In the genomic region with DNA sequence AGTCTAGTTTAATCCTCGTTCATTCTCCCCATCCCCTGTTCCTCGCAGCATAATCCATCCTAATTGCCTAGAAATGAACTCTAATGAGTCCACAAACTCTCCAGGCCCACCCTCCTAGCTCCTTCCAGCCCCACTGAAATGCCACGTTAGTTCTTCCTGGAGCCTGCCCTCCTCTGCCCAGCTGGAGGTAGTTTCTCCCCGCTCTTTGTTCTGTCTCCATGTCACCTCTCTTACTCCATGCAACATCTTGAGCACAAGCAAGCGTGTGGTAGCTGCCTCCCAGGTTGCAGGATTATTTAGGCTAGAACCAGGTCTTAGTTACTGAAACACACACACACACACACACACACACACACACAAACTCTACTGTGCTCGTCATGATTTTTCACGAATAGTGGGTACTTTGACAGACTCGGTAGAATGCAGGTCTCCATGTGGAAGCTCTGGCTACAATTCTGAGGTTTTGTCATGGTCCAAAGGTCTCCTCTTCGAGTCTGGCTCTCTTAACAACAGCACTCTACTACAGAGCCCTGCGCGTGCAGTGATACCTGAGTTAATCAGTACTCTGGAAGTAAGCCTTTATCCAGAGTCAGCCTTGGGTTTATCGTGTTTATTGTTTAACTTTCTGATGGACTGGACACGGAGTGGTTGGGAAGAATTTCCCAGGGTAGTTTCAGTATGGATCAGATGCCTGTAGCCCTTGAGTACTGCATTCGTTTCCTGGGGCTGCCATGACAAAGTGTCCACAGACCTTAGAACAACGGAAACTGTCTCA, we compare ENCODE assay signal across 1 cellular context.
TF ChIP-seq lines count a peak whose summit lies in the region.

No MANE protein-coding gene starts in this region.

TF ChIP-seq in HepG2, 621 proteins besides CTCF, POLR2A, EP300 and RAD21 (continued from another document and continues in another):
- TF ChIP-seq ZNF326 (CRISPR knock-in tag; IDR thresholded peaks at IDR 0.05; ENCODE audit: borderline replicate concordance) (no peak), KDM2A (CRISPR knock-in tag; IDR thresholded peaks at IDR 0.05; ENCODE audit: borderline replicate concordance, low read depth) (peak; percentile 51; the same call in 1 of the 2 replicates), ZNF367 (CRISPR knock-in tag; IDR thresholded peaks at IDR 0.05; ENCODE audit: borderline replicate concordance) (no peak), KLF9 (CRISPR knock-in tag; IDR thresholded peaks at IDR 0.05; ENCODE audit: low read depth) (no peak), BCL6 (CRISPR knock-in tag; IDR thresholded peaks at IDR 0.05) (peak; percentile 64), ZNF720 (CRISPR knock-in tag; IDR thresholded peaks at IDR 0.05) (no peak), JUNB (CRISPR knock-in tag; IDR thresholded peaks at IDR 0.05; ENCODE audit: borderline replicate concordance) (no peak), MIER3 (CRISPR knock-in tag; IDR thresholded peaks at IDR 0.05; ENCODE audit: borderline replicate concordance) (0 out of 2 replicates have a peak, but pooled peaks have one; percentile 40), ZNF101 (CRISPR knock-in tag; IDR thresholded peaks at IDR 0.05; ENCODE audit: borderline replicate concordance, low read depth) (no peak), ZNF44 (CRISPR knock-in tag; IDR thresholded peaks at IDR 0.05) (0 out of 2 replicates have a peak, but pooled peaks have one; percentile 45), ZNF331 (CRISPR knock-in tag; IDR thresholded peaks at IDR 0.05) (0 out of 2 replicates have a peak, but pooled peaks have one; percentile 78), MBNL3 (CRISPR knock-in tag; conservative IDR thresholded peaks at IDR 0.05) (no peak), KDM5A (IDR thresholded peaks at IDR 0.05; ENCODE audit: borderline replicate concordance, low read length) (no peak), FOXK1 (CRISPR knock-in tag; IDR thresholded peaks at IDR 0.05; ENCODE audit: borderline replicate concordance, low read depth) (peak; percentile 48; the same call in 1 of the 2 replicates), ZNF205 (CRISPR knock-in tag; IDR thresholded peaks at IDR 0.05) (peak; percentile 20; the same call in 1 of the 2 replicates), ZNF543 (CRISPR knock-in tag; IDR thresholded peaks at IDR 0.05) (peak; percentile 65; the same call in 1 of the 2 replicates), GATAD2A (CRISPR knock-in tag; IDR thresholded peaks at IDR 0.05) (peak; percentile 77), MXI1 (IDR thresholded peaks at IDR 0.05; ENCODE audit: borderline replicate concordance, low read depth, low read length) (peak; percentile 50; the same call in 1 of the 3 replicates), KMT2B (CRISPR knock-in tag; IDR thresholded peaks at IDR 0.05) (0 out of 2 replicates have a peak, but pooled peaks have one; percentile 51), ZNF605 (CRISPR knock-in tag; IDR thresholded peaks at IDR 0.05) (0 out of 2 replicates have a peak, but pooled peaks have one; percentile 9), KLF16 (CRISPR knock-in tag; IDR thresholded peaks at IDR 0.05) (peak in 1 of 2 experiments; percentile 44; a peak in 1 of 4 replicates), RXRB (CRISPR knock-in tag; IDR thresholded peaks at IDR 0.05; ENCODE audit: borderline replicate concordance) (peak; percentile 47), SMC3 (IDR thresholded peaks at IDR 0.05; ENCODE audit: low read length) (peak; percentile 43), ERF (CRISPR knock-in tag; IDR thresholded peaks at IDR 0.05) (peak; percentile 56; the same call in 1 of the 2 replicates), NCOA2 (CRISPR knock-in tag; IDR thresholded peaks at IDR 0.05) (peak; percentile 68; the same call in 1 of the 2 replicates), MED1 (CRISPR knock-in tag; IDR thresholded peaks at IDR 0.05) (peak; percentile 74), IRF2 (CRISPR knock-in tag; IDR thresholded peaks at IDR 0.05) (peak; percentile 77; the same call in 1 of the 2 replicates), ZNF350 (CRISPR knock-in tag; IDR thresholded peaks at IDR 0.05; ENCODE audit: borderline replicate concordance, low read depth) (peak; percentile 28; the same call in 1 of the 2 replicates), NR2F6 (IDR thresholded peaks at IDR 0.05) (no peak), NR2F6 (CRISPR knock-in tag; IDR thresholded peaks at IDR 0.05) (peak; percentile 24; the same call in 1 of the 2 replicates), ZNF382 (CRISPR knock-in tag; IDR thresholded peaks at IDR 0.05; ENCODE audit: borderline replicate concordance) (no peak)
- TF ChIP-seq, protein P1, sequence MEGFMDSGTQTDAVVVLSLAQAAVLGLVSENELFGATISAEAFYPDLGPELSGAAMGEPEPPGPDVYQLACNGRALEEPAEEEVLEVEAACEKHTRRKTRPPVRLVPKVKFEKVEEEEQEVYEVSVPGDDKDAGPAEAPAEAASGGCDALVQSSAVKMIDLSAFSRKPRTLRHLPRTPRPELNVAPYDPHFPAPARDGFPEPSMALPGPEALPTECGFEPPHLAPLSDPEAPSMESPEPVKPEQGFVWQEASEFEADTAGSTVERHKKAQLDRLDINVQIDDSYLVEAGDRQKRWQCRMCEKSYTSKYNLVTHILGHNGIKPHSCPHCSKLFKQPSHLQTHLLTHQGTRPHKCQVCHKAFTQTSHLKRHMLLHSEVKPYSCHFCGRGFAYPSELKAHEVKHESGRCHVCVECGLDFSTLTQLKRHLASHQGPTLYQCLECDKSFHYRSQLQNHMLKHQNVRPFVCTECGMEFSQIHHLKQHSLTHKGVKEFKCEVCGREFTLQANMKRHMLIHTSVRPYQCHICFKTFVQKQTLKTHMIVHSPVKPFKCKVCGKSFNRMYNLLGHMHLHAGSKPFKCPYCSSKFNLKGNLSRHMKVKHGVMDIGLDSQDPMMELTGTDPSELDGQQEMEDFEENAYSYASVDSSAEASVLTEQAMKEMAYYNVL (CRISPR knock-in tag; IDR thresholded peaks at IDR 0.05; ENCODE audit: borderline replicate concordance): 0 out of 2 replicates have a peak, but pooled peaks have one; percentile 46
- TF ChIP-seq, protein P2, sequence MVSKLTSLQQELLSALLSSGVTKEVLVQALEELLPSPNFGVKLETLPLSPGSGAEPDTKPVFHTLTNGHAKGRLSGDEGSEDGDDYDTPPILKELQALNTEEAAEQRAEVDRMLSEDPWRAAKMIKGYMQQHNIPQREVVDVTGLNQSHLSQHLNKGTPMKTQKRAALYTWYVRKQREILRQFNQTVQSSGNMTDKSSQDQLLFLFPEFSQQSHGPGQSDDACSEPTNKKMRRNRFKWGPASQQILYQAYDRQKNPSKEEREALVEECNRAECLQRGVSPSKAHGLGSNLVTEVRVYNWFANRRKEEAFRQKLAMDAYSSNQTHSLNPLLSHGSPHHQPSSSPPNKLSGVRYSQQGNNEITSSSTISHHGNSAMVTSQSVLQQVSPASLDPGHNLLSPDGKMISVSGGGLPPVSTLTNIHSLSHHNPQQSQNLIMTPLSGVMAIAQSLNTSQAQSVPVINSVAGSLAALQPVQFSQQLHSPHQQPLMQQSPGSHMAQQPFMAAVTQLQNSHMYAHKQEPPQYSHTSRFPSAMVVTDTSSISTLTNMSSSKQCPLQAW (CRISPR knock-in tag; IDR thresholded peaks at IDR 0.05): peak; percentile 88
- TF ChIP-seq, protein P3, sequence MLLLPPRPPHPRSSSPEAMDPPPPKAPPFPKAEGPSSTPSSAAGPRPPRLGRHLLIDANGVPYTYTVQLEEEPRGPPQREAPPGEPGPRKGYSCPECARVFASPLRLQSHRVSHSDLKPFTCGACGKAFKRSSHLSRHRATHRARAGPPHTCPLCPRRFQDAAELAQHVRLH (CRISPR knock-in tag; IDR thresholded peaks at IDR 0.05; ENCODE audit: borderline replicate concordance, low read depth): peak; percentile 27; the same call in 1 of the 2 replicates
- TF ChIP-seq, protein P4, sequence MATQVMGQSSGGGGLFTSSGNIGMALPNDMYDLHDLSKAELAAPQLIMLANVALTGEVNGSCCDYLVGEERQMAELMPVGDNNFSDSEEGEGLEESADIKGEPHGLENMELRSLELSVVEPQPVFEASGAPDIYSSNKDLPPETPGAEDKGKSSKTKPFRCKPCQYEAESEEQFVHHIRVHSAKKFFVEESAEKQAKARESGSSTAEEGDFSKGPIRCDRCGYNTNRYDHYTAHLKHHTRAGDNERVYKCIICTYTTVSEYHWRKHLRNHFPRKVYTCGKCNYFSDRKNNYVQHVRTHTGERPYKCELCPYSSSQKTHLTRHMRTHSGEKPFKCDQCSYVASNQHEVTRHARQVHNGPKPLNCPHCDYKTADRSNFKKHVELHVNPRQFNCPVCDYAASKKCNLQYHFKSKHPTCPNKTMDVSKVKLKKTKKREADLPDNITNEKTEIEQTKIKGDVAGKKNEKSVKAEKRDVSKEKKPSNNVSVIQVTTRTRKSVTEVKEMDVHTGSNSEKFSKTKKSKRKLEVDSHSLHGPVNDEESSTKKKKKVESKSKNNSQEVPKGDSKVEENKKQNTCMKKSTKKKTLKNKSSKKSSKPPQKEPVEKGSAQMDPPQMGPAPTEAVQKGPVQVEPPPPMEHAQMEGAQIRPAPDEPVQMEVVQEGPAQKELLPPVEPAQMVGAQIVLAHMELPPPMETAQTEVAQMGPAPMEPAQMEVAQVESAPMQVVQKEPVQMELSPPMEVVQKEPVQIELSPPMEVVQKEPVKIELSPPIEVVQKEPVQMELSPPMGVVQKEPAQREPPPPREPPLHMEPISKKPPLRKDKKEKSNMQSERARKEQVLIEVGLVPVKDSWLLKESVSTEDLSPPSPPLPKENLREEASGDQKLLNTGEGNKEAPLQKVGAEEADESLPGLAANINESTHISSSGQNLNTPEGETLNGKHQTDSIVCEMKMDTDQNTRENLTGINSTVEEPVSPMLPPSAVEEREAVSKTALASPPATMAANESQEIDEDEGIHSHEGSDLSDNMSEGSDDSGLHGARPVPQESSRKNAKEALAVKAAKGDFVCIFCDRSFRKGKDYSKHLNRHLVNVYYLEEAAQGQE (IDR thresholded peaks at IDR 0.05; ENCODE audit: borderline replicate concordance in 1 of 2, low read depth in 1 of 2, low read length in 2 of 2): peak in 1 of 2 experiments; percentile 26; a peak in 1 of 4 replicates
- TF ChIP-seq, protein P5, sequence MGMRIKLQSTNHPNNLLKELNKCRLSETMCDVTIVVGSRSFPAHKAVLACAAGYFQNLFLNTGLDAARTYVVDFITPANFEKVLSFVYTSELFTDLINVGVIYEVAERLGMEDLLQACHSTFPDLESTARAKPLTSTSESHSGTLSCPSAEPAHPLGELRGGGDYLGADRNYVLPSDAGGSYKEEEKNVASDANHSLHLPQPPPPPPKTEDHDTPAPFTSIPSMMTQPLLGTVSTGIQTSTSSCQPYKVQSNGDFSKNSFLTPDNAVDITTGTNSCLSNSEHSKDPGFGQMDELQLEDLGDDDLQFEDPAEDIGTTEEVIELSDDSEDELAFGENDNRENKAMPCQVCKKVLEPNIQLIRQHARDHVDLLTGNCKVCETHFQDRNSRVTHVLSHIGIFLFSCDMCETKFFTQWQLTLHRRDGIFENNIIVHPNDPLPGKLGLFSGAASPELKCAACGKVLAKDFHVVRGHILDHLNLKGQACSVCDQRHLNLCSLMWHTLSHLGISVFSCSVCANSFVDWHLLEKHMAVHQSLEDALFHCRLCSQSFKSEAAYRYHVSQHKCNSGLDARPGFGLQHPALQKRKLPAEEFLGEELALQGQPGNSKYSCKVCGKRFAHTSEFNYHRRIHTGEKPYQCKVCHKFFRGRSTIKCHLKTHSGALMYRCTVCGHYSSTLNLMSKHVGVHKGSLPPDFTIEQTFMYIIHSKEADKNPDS (CRISPR knock-in tag; IDR thresholded peaks at IDR 0.05): peak; percentile 83; the same call in 1 of the 2 replicates
- TF ChIP-seq, protein P6, sequence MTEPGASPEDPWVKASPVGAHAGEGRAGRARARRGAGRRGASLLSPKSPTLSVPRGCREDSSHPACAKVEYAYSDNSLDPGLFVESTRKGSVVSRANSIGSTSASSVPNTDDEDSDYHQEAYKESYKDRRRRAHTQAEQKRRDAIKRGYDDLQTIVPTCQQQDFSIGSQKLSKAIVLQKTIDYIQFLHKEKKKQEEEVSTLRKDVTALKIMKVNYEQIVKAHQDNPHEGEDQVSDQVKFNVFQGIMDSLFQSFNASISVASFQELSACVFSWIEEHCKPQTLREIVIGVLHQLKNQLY (CRISPR knock-in tag; IDR thresholded peaks at IDR 0.05): peak; percentile 65; the same call in 1 of the 2 replicates
- TF ChIP-seq, protein P7, sequence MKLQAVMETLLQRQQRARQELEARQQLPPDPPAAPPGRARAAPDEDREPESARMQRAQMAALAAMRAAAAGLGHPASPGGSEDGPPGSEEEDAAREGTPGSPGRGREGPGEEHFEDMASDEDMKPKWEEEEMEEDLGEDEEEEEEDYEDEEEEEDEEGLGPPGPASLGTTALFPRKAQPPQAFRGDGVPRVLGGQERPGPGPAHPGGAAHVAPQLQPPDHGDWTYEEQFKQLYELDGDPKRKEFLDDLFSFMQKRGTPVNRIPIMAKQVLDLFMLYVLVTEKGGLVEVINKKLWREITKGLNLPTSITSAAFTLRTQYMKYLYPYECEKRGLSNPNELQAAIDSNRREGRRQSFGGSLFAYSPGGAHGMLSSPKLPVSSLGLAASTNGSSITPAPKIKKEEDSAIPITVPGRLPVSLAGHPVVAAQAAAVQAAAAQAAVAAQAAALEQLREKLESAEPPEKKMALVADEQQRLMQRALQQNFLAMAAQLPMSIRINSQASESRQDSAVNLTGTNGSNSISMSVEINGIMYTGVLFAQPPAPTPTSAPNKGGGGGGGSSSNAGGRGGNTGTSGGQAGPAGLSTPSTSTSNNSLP (IDR thresholded peaks at IDR 0.05; ENCODE audit: low read depth, low read length): peak; percentile 93
- TF ChIP-seq, protein P8, sequence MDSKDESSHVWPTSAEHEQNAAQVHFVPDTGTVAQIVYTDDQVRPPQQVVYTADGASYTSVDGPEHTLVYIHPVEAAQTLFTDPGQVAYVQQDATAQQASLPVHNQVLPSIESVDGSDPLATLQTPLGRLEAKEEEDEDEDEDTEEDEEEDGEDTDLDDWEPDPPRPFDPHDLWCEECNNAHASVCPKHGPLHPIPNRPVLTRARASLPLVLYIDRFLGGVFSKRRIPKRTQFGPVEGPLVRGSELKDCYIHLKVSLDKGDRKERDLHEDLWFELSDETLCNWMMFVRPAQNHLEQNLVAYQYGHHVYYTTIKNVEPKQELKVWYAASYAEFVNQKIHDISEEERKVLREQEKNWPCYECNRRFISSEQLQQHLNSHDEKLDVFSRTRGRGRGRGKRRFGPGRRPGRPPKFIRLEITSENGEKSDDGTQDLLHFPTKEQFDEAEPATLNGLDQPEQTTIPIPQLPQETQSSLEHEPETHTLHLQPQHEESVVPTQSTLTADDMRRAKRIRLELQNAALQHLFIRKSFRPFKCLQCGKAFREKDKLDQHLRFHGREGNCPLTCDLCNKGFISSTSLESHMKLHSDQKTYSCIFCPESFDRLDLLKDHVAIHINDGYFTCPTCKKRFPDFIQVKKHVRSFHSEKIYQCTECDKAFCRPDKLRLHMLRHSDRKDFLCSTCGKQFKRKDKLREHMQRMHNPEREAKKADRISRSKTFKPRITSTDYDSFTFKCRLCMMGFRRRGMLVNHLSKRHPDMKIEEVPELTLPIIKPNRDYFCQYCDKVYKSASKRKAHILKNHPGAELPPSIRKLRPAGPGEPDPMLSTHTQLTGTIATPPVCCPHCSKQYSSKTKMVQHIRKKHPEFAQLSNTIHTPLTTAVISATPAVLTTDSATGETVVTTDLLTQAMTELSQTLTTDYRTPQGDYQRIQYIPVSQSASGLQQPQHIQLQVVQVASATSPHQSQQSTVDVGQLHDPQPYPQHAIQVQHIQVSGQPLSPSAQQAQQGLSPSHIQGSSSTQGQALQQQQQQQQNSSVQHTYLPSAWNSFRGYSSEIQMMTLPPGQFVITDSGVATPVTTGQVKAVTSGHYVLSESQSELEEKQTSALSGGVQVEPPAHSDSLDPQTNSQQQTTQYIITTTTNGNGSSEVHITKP (CRISPR knock-in tag; IDR thresholded peaks at IDR 0.05; ENCODE audit: low read depth): no peak
